In genomic region chr12:122368361-122369073, GRCh38 we compare ENCODE assay signal across 9 cellular contexts. TPM values are rescaled to one million over a fixed set of nuclear protein-coding genes. Genes with fewer than 3 reads are reported as not detected.
DNase-seq lines count a peak whose midpoint lies in the region; ATAC-seq, FAIRE-seq and TF ChIP-seq lines count a peak whose summit lies in the region.
"Had no signal": no experiment of that assay in that cellular context is flagged by ENCODE, and none has a peak within 500 bp of the region (broad histone marks: within the 10 kb centered on the region; RNA-seq: fewer than 3 reads in every experiment).

No MANE protein-coding gene starts in this region.

- no peak overlapping the region for H4K5ac ChIP-seq in IMR-90 (ENCODE audit: low read depth, low read length)

- no peak for TF ChIP-seq POLR2A in IMR-90 (IDR thresholded peaks at IDR 0.05; ENCODE audit: low read depth, low read length)
- TF ChIP-seq POLR2A in breast epithelium (IDR thresholded peaks at IDR 0.05), result no peak
- TF ChIP-seq POLR2A in ovary (IDR thresholded peaks at IDR 0.05), result no peak

- no peak overlapping the region; the same call in 1 of the 2 replicates for H3K14ac ChIP-seq in IMR-90 (replicated peaks; ENCODE audit: low read depth, low read length)

- H3K4me3 ChIP-seq in IMR-90 (ENCODE audit: insufficient read depth, low read depth, low read length) (no peak overlapping the region), breast epithelium (no peak overlapping the region), muscle layer of duodenum (ENCODE audit: low read depth in 1 of 2, low read length in 2 of 2) (no peak overlapping the region), ovary (no peak overlapping the region)

- no peak for TF ChIP-seq RAD21 in IMR-90 (IDR thresholded peaks at IDR 0.05; ENCODE audit: low read length)

- peak overlapping the region; percentile 28; the same call in 1 of the 2 replicates for H3K4ac ChIP-seq in IMR-90 (ENCODE audit: low read depth, low read length)

- no peak for TF ChIP-seq EP300 in ovary (IDR thresholded peaks at IDR 0.05)

- no peak overlapping the region for H2AK5ac ChIP-seq in IMR-90 (ENCODE audit: low read depth, low read length)

- peaks cover 24% of the 10 kb centered on the region for H3K4me1 ChIP-seq in IMR-90 (ENCODE audit: control insufficient read depth, insufficient read depth, low read length)
- H3K4me1 ChIP-seq in breast epithelium, result no peaks in the 10 kb centered on the region
- H3K4me1 ChIP-seq in muscle layer of duodenum (ENCODE audit: control insufficient read depth in 1 of 2, insufficient read depth in 2 of 2, low read length in 2 of 2), result peaks cover 0 to 40% of the 10 kb centered on the region in 2 donors
- peaks cover 9% of the 10 kb centered on the region for H3K4me1 ChIP-seq in ovary (ENCODE audit: insufficient read depth)

- FAIRE-seq in frontal cortex (lab: Jason Lieb, UNC), result no peak

- peak overlapping the region; percentile 44 for H2BK120ac ChIP-seq in IMR-90 (ENCODE audit: low read depth, low read length)

- dilution Hi-C loops in IMR-90 (cut with HindIII; ENCODE audit: low sequenced_read_pairs, unreplicated experiment), result no loop called here

- H4K20me1 ChIP-seq in IMR-90 (ENCODE audit: insufficient read depth, low read length), result peaks cover 12% of the 10 kb centered on the region; the same call in 1 of the 2 replicates

- no TSS peak for BruUV-seq in IMR-90 (replicated peaks; lab: Mats Ljungman, UMichigan)

- peak; percentile 8 for DNase-seq in AG08396 (ENCODE audit: low spot score)
- DNase-seq in IMR-90, result peak; percentile 81
- no peak for DNase-seq in breast epithelium (ENCODE audit: low spot score in 2 of 2)
- DNase-seq in frontal cortex (ENCODE audit: low spot score in 2 of 2), result no peak
- no peak for DNase-seq in HUDEP-2 (lab: John Stamatoyannopoulos, UW; ENCODE audit: unreplicated experiment in 76 of 76)
- DNase-seq in ovary, result no peak
- DNase-seq: central memory CD4-positive, alpha-beta T cell had no signal

- peak overlapping the region; percentile 61; the same call in 1 of the 2 replicates for H3K18ac ChIP-seq in IMR-90 (ENCODE audit: low read depth, low read length)

- CTCF ChIA-PET in IMR-90 (lab: Yijun Ruan, JAX), result interaction anchor here (0.6 kb wide), 1 partner anchor 19 kb away, joined by 3 read pairs; no protein-coding TSS in a partner anchor

- peaks cover 16 to 77% of the 10 kb centered on the region in 2 experiments for H3K79me1 ChIP-seq in IMR-90 (ENCODE audit: low read depth in 1 of 2, low read length in 2 of 2)

- no peak overlapping the region for H2AFZ ChIP-seq in IMR-90 (replicated peaks; ENCODE audit: low read length, poor library complexity)

- peaks cover 16% of the 10 kb centered on the region for H3K9me1 ChIP-seq in IMR-90 (ENCODE audit: insufficient read depth, low read length)

- peak overlapping the region; percentile 67; the same call in 1 of the 2 replicates for H2BK20ac ChIP-seq in IMR-90 (ENCODE audit: low read depth, low read length)

- no peak overlapping the region for H2BK15ac ChIP-seq in IMR-90 (ENCODE audit: low read depth, low read length)

- no peak for TF ChIP-seq CTCF in IMR-90 (conservative IDR thresholded peaks at IDR 0.05; ENCODE audit: low read depth, low read length)
- no peak for TF ChIP-seq CTCF in breast epithelium (IDR thresholded peaks at IDR 0.05)
- TF ChIP-seq CTCF in ovary (IDR thresholded peaks at IDR 0.05), result no peak

- H3K27me3 ChIP-seq in IMR-90 (ENCODE audit: control insufficient read depth, insufficient read depth, low read length) (no peaks in the 10 kb centered on the region), breast epithelium (no peaks in the 10 kb centered on the region), muscle layer of duodenum (ENCODE audit: low read depth, low read length) (no peaks in the 10 kb centered on the region), ovary (no peaks in the 10 kb centered on the region)

- no peak overlapping the region for H3K9ac ChIP-seq in IMR-90 (ENCODE audit: low read depth, low read length)

- peak overlapping the region; percentile 48 to 54; a peak in 2 of 4 replicates for H4K8ac ChIP-seq in IMR-90 (ENCODE audit: low read depth in 2 of 2, low read length in 2 of 2)

- ATAC-seq in IMR-90 (ENCODE audit: low read depth) (peak; percentile 50), HG03354 (IDR thresholded peaks at IDR 0.05; ENCODE audit: poor library complexity, severe bottlenecking, unreplicated experiment) (no peak)

- H2BK5ac ChIP-seq in IMR-90 (ENCODE audit: low read depth, low read length, poor library complexity, severe bottlenecking), result peak overlapping the region; percentile 85

- H3K4me2 ChIP-seq in IMR-90 (ENCODE audit: low read depth, low read length), result peak overlapping the region; percentile 77

- intact Hi-C loops in IMR-90 (cut with micrococcal nuclease) (no loop called here), breast epithelium (cut with DNase I; ENCODE audit: low total_unique reads) (no loop called here), ovary (cut with DNase I) (no loop called here)

- no CpG with 5 or more reads among the region's 10 CpGs for WGBS in IMR-90 (ENCODE audit: extremely low coverage in 2 of 2, insufficient read length in 1 of 2), 2 experiments
- WGBS in ovary, 3 donors, result 41 to 50% (median 44%) methylated on average over 10 of the region's 10 CpGs

- H3K9me3 ChIP-seq in IMR-90 (ENCODE audit: control insufficient read depth, insufficient read depth, low read length) (no peaks in the 10 kb centered on the region), breast epithelium (no peaks in the 10 kb centered on the region), muscle layer of duodenum (ENCODE audit: control insufficient read depth in 1 of 2, low read length in 2 of 2) (no peaks in the 10 kb centered on the region), ovary (no peaks in the 10 kb centered on the region)

- in situ Hi-C loops in IMR-90 (cut with MboI; ENCODE audit: low sequenced_read_pairs), result no loop called here

- H2AK9ac ChIP-seq in IMR-90 (replicated peaks; ENCODE audit: low read depth, low read length, poor library complexity), result no peak overlapping the region

- H3K36me3 ChIP-seq in IMR-90 (ENCODE audit: control insufficient read depth, insufficient read depth, low read length) (peaks cover 7% of the 10 kb centered on the region), breast epithelium (no peaks in the 10 kb centered on the region), muscle layer of duodenum (ENCODE audit: control insufficient read depth in 1 of 2, insufficient read depth in 2 of 2, low read length in 2 of 2) (peaks cover 5 to 14% of the 10 kb centered on the region in 2 donors), ovary (no peaks in the 10 kb centered on the region)

- H4K91ac ChIP-seq in IMR-90 (ENCODE audit: insufficient read depth, low read depth, low read length), result peak overlapping the region; percentile 30; the same call in 1 of the 2 replicates

- no peak overlapping the region for H3K56ac ChIP-seq in IMR-90 (ENCODE audit: extremely low read depth, insufficient read depth, low read length)

- peak overlapping the region; percentile 5; the same call in 1 of the 2 replicates for H3K23ac ChIP-seq in IMR-90 (ENCODE audit: low read depth, low read length)

- POLR2A ChIA-PET in IMR-90 (lab: Charles Lee; ENCODE audit: unreplicated experiment), result interaction anchor here (0.5 kb wide), 1 partner anchor 19 kb away, joined by 4 read pairs; no protein-coding TSS in a partner anchor

- H3K27ac ChIP-seq in IMR-90 (ENCODE audit: insufficient read depth, low read length) (peak overlapping the region; percentile 61; the same call in 1 of the 2 replicates), breast epithelium (peak overlapping the region; percentile 39 to 87), muscle layer of duodenum (ENCODE audit: low read length) (peak overlapping the region; percentile 35), ovary (peak overlapping the region in 1 of 2 donors; percentile 1)

TF ChIP-seq in IMR-90, 13 proteins besides CTCF, POLR2A, EP300 and RAD21:
- TF ChIP-seq FOS (IDR thresholded peaks at IDR 0.05; ENCODE audit: low read depth, low read length), result peak; percentile 60; the same call in 1 of the 2 replicates
- TF ChIP-seq CEBPB (IDR thresholded peaks at IDR 0.05; ENCODE audit: low read depth, low read length), result no peak
- 0 out of 2 replicates have a peak, but pooled peaks have one; percentile 21 for TF ChIP-seq BHLHE40 (IDR thresholded peaks at IDR 0.05; ENCODE audit: low read depth, low read length)

RNA-seq across cellular contexts. Expression of gene CLIP1, which starts 54.0 kb away (rescaled TPM):
- 54.8 and 58.9 TPM in 2 replicates for total RNA-seq in IMR-90 (2012; rRNA removed)
- polyA plus RNA-seq in IMR-90 (2012; rRNA removed), result 35.6 and 38.0 TPM in 2 replicates
- 14.5 and 24.5 TPM in 2 replicates for polyA plus RNA-seq in IMR-90 (2012; cell fraction: cytosol; rRNA removed)
- 33.5 and 72.7 TPM in 2 replicates for polyA plus RNA-seq in IMR-90 (2012; cell fraction: nucleus; rRNA removed; ENCODE audit: low replicate concordance)
- 100 to 1,000 TPM in 2 of 3 donors, 10 to 100 TPM in 1; 86.9 to 126 (median 108) TPM for total RNA-seq in breast epithelium
- total RNA-seq in frontal cortex, result 72.2 TPM
- total RNA-seq in ovary, result 10 to 100 TPM; 30.4 to 71.5 (median 42.3) TPM
- polyA plus RNA-seq in ovary, result 10 to 100 TPM; 16.2 to 35.7 TPM

Comparison
In these comparisons a context has a peak if more than half of its experiments do, and no peak if none do; other contexts are left out.
1. DNase-seq: peak in AG08396 (single experiment) and IMR-90 (single experiment); none in breast epithelium (0 of 2), frontal cortex (0 of 2), HUDEP-2 (0 of 76) and ovary (0 of 5).